ENCODE assay signal across 12 cellular contexts in genomic region chr12:8590842-8591545, GRCh38. TPM values are rescaled to one million over a fixed set of nuclear protein-coding genes. Genes with fewer than 3 reads are reported as not detected.
DNase-seq lines count a peak whose midpoint lies in the region; ATAC-seq and TF ChIP-seq lines count a peak whose summit lies in the region.
"Had no signal": no experiment of that assay in that cellular context is flagged by ENCODE, and none has a peak within 500 bp of the region (broad histone marks: within the 10 kb centered on the region; RNA-seq: fewer than 3 reads in every experiment).

No MANE protein-coding gene starts in this region.

- POLR2A ChIA-PET in activated CD8-positive, alpha-beta T cell treated with anti-CD3 and anti-CD28 coated beads, Interleukin-2, amount 10 ng/mL, durations not matched to agents 7 days and 5 days (lab: Charles Lee) = no interaction called here

- ATAC-seq in HG03066 (IDR thresholded peaks at IDR 0.05; ENCODE audit: low read depth, unreplicated experiment) = peak; percentile 82
- ATAC-seq in activated CD8-positive, alpha-beta T cell treated with anti-CD3 and anti-CD28 coated beads, Interleukin-2, amount 10 ng/mL, durations not matched to agents 7 days and 5 days = peak; percentile 57
- peak; percentile 84 to 91 for ATAC-seq in stimulated activated naive B cell treated with anti-CD40 and anti-IgM and Interleukin-4, amounts not matched to agents 10 μg/mL and 1 μg/mL and 100 μg/mL, for 72 hours (replicated peaks)

- TF ChIP-seq CTCF in progenitor cell of endocrine pancreas (IDR thresholded peaks at IDR 0.05; ENCODE audit: unreplicated experiment) = no peak

- H3K4me1 Mint-ChIP-seq in activated CD8-positive, alpha-beta T cell treated with anti-CD3 and anti-CD28 coated beads, Interleukin-2, amount 10 ng/mL, durations not matched to agents 7 days and 5 days (ENCODE audit: low read depth) = peaks cover 6% of the 10 kb centered on the region
- peaks cover 5 to 11% of the 10 kb centered on the region in 2 donors for H3K4me1 Mint-ChIP-seq in stimulated activated naive B cell treated with anti-CD40 and anti-IgM and Interleukin-4, amounts not matched to agents 10 μg/mL and 1 μg/mL and 100 μg/mL, for 72 hours
- peaks cover 3% of the 10 kb centered on the region for H3K4me1 Mint-ChIP-seq in progenitor cell of endocrine pancreas (ENCODE audit: low read depth)

- no peak overlapping the region for H3K4me3 Mint-ChIP-seq in activated CD8-positive, alpha-beta T cell treated with anti-CD3 and anti-CD28 coated beads, Interleukin-2, amount 10 ng/mL, durations not matched to agents 7 days and 5 days
- no peak overlapping the region for H3K4me3 Mint-ChIP-seq in stimulated activated naive B cell treated with anti-CD40 and anti-IgM and Interleukin-4, amounts not matched to agents 10 μg/mL and 1 μg/mL and 100 μg/mL, for 72 hours
- no peak overlapping the region for H3K4me3 Mint-ChIP-seq in progenitor cell of endocrine pancreas (ENCODE audit: low read depth)

- no peaks in the 10 kb centered on the region for H3K36me3 Mint-ChIP-seq in activated CD8-positive, alpha-beta T cell treated with anti-CD3 and anti-CD28 coated beads, Interleukin-2, amount 10 ng/mL, durations not matched to agents 7 days and 5 days (ENCODE audit: low read depth)
- H3K36me3 Mint-ChIP-seq in stimulated activated naive B cell treated with anti-CD40 and anti-IgM and Interleukin-4, amounts not matched to agents 10 μg/mL and 1 μg/mL and 100 μg/mL, for 72 hours = no peaks in the 10 kb centered on the region
- no peaks in the 10 kb centered on the region for H3K36me3 Mint-ChIP-seq in progenitor cell of endocrine pancreas (ENCODE audit: insufficient read depth)

- no peaks in the 10 kb centered on the region for H3K27me3 Mint-ChIP-seq in activated CD8-positive, alpha-beta T cell treated with anti-CD3 and anti-CD28 coated beads, Interleukin-2, amount 10 ng/mL, durations not matched to agents 7 days and 5 days (ENCODE audit: low read depth)
- peaks cover 2 to 12% of the 10 kb centered on the region in 2 donors for H3K27me3 Mint-ChIP-seq in stimulated activated naive B cell treated with anti-CD40 and anti-IgM and Interleukin-4, amounts not matched to agents 10 μg/mL and 1 μg/mL and 100 μg/mL, for 72 hours
- peaks cover 29% of the 10 kb centered on the region for H3K27me3 Mint-ChIP-seq in progenitor cell of endocrine pancreas

- H3K9me3 Mint-ChIP-seq in activated CD8-positive, alpha-beta T cell treated with anti-CD3 and anti-CD28 coated beads, Interleukin-2, amount 10 ng/mL, durations not matched to agents 7 days and 5 days (ENCODE audit: insufficient read depth) = no peaks in the 10 kb centered on the region
- H3K9me3 Mint-ChIP-seq in stimulated activated naive B cell treated with anti-CD40 and anti-IgM and Interleukin-4, amounts not matched to agents 10 μg/mL and 1 μg/mL and 100 μg/mL, for 72 hours = no peaks in the 10 kb centered on the region
- no peaks in the 10 kb centered on the region for H3K9me3 Mint-ChIP-seq in progenitor cell of endocrine pancreas (ENCODE audit: low read depth)

- DNase-seq in SKM-1 treated with dmso at 0.1 percent for 144 hours (lab: John Stamatoyannopoulos, UW; ENCODE audit: unreplicated experiment) (peak; percentile 9), SKM-1 (lab: John Stamatoyannopoulos, UW; ENCODE audit: unreplicated experiment) (no peak), progenitor cell of endocrine pancreas (ENCODE audit: low spot score, unreplicated experiment) (no peak), COLO668 (lab: John Stamatoyannopoulos, UW; ENCODE audit: unreplicated experiment) (no peak), NCI-H1048 (lab: John Stamatoyannopoulos, UW) (no peak)
- no peak for DNase-seq in activated CD8-positive, alpha-beta T cell treated with anti-CD3 and anti-CD28 coated beads, Interleukin-2, amount 10 ng/mL, durations not matched to agents 7 days and 5 days
- DNase-seq in stimulated activated naive B cell treated with anti-CD40 and anti-IgM and Interleukin-4, amounts not matched to agents 10 μg/mL and 1 μg/mL and 100 μg/mL, for 72 hours = no peak
- DNase-seq: kidney glomerular epithelial cell, NCI-H1417, small intestine, thyroid gland had no signal

- H3K27ac Mint-ChIP-seq in activated CD8-positive, alpha-beta T cell treated with anti-CD3 and anti-CD28 coated beads, Interleukin-2, amount 10 ng/mL, durations not matched to agents 7 days and 5 days = no peak overlapping the region
- no peak overlapping the region for H3K27ac Mint-ChIP-seq in stimulated activated naive B cell treated with anti-CD40 and anti-IgM and Interleukin-4, amounts not matched to agents 10 μg/mL and 1 μg/mL and 100 μg/mL, for 72 hours
- no peak overlapping the region for H3K27ac Mint-ChIP-seq in progenitor cell of endocrine pancreas

- CTCF ChIA-PET in activated CD8-positive, alpha-beta T cell treated with anti-CD3 and anti-CD28 coated beads, Interleukin-2, amount 10 ng/mL, durations not matched to agents 7 days and 5 days (lab: Charles Lee) = interaction anchor here (1.1 to 2.8 kb wide), 5 partner anchors 13 to 299 kb away, joined by 3 to 18 read pairs (median 7); no protein-coding TSS in a partner anchor

RNA-seq across cellular contexts. Expression of gene AICDA, which starts 21.7 kb away (rescaled TPM):
- total RNA-seq in activated CD8-positive, alpha-beta T cell treated with anti-CD3 and anti-CD28 coated beads, Interleukin-2, amount 10 ng/mL, durations not matched to agents 7 days and 5 days = not detected
- total RNA-seq in progenitor cell of endocrine pancreas = not detected in 2 replicates
- total RNA-seq: thyroid gland had no signal

RNA-seq across cellular contexts. Expression of gene CLEC4E, which starts 50.3 kb away (rescaled TPM):
- not detected for total RNA-seq in activated CD8-positive, alpha-beta T cell treated with anti-CD3 and anti-CD28 coated beads, Interleukin-2, amount 10 ng/mL, durations not matched to agents 7 days and 5 days
- not detected in 2 replicates for total RNA-seq in progenitor cell of endocrine pancreas
